In the genomic region with DNA sequence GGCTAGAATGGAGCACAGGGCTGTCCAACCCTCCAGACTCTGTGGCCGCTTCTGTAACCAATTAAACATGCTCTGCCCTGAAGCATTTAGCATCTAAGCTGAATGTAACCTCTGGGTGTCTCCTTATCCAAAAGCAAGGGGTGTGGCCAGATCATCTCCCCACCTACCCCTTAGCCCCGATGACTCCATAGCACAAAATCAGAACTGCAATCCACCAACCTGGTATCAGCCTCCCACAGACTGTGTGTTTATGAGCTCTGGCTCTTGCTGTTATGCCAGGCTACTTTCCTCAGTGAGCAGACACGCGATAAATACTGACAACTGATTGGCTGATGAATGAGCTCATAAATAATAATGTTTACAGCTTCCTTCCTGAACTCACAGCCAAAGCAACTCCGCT, we compare ENCODE assay signal across 19 cellular contexts. TPM values are rescaled to one million over a fixed set of nuclear protein-coding genes. Genes with fewer than 3 reads are reported as not detected.
DNase-seq lines count a peak whose midpoint lies in the region; ATAC-seq and TF ChIP-seq lines count a peak whose summit lies in the region.
"Had no signal": no experiment of that assay in that cellular context is flagged by ENCODE, and none has a peak within 500 bp of the region (broad histone marks: within the 10 kb centered on the region; RNA-seq: fewer than 3 reads in every experiment).

No MANE protein-coding gene starts in this region.

- H3K36me3 ChIP-seq in Loucy (ENCODE audit: insufficient read depth, low read length) (no peaks in the 10 kb centered on the region), neuronal stem cell (replicated peaks in 1 of 2; ENCODE audit: control insufficient read depth in 2 of 2, insufficient read depth in 2 of 2, low read length in 2 of 2) (no peaks in the 10 kb centered on the region)
- H3K36me3 ChIP-seq: tibial nerve had no signal

- TF ChIP-seq CTCF in activated CD8-positive, alpha-beta T cell treated with anti-CD3 and anti-CD28 coated beads for 36 hours (IDR thresholded peaks at IDR 0.05) = no peak
- no peak for TF ChIP-seq CTCF in Loucy (conservative IDR thresholded peaks at IDR 0.05; ENCODE audit: low read length)
- no peak for TF ChIP-seq CTCF in dorsolateral prefrontal cortex (IDR thresholded peaks at IDR 0.05 in 54 of 56, conservative IDR thresholded peaks at IDR 0.05 in 2 of 56; ENCODE audit: low read depth in 1 of 56, partially characterized antibody in 56 of 56)

- H3K27me3 ChIP-seq in Loucy (ENCODE audit: insufficient read depth, low read length, poor library complexity, severe bottlenecking) = no peaks in the 10 kb centered on the region
- peaks cover 0 to 14% (median 0%) of the 10 kb centered on the region in 45 donors for H3K27me3 ChIP-seq in dorsolateral prefrontal cortex
- H3K27me3 ChIP-seq in neuronal stem cell (ENCODE audit: control insufficient read depth in 3 of 3, insufficient read depth in 3 of 3, low read depth in 1 of 3, low read length in 3 of 3) = peaks cover 0 to 20% (median 0%) of the 10 kb centered on the region in 3 experiments

- H2AFZ ChIP-seq in Loucy (ENCODE audit: low read length) (peak overlapping the region; percentile 9), neuronal stem cell (ENCODE audit: low read length) (no peak overlapping the region)
- H2AFZ ChIP-seq: GM23248 had no signal

- no peak overlapping the region for H3K4ac ChIP-seq in neuronal stem cell (ENCODE audit: low read length)

- H3K9me2 ChIP-seq in Loucy (replicated peaks; ENCODE audit: low read depth, low read length) = no peaks in the 10 kb centered on the region

- H4K91ac ChIP-seq in neuronal stem cell (ENCODE audit: low read depth, low read length, poor library complexity) = no peak overlapping the region

- H3K18ac ChIP-seq in neuronal stem cell (ENCODE audit: low read length) = no peak overlapping the region

- no CpG with 5 or more reads among the region's 5 CpGs for WGBS in neuronal stem cell (ENCODE audit: extremely low coverage in 2 of 2, insufficient read length in 2 of 2, insufficient replicate concordance in 1 of 2), 2 donors

- H3K4me3 Mint-ChIP-seq in activated CD8-positive, alpha-beta T cell treated with anti-CD3 and anti-CD28 coated beads for 36 hours = no peak overlapping the region
- no peak overlapping the region for H3K4me3 Mint-ChIP-seq in activated CD8-positive, alpha-beta T cell treated with anti-CD3 and anti-CD28 coated beads, Interleukin-2, amount 10 ng/mL, durations not matched to agents 7 days and 5 days
- H3K4me3 Mint-ChIP-seq: CD14-positive monocyte; neural crest cell; stimulated activated memory B cell treated with anti-CD40 and anti-IgM and Interleukin-4, amounts not matched to agents 10 μg/mL and 1 μg/mL and 100 μg/mL, for 72 hours had no signal

- DNase-seq in activated CD8-positive, alpha-beta T cell treated with anti-CD3 and anti-CD28 coated beads for 36 hours = no peak
- DNase-seq in activated CD8-positive, alpha-beta T cell treated with anti-CD3 and anti-CD28 coated beads, Interleukin-2, amount 10 ng/mL, durations not matched to agents 7 days and 5 days = no peak
- DNase-seq in dorsolateral prefrontal cortex (peak in 1 of 10 donors; percentile 24), neuronal stem cell (ENCODE audit: low spot score) (no peak), occipital lobe (lab: John Stamatoyannopoulos, UW) (no peak), DMS79 treated with DMSO at 0.1 percent for 48 hours (lab: John Stamatoyannopoulos, UW) (no peak), T1000 (lab: John Stamatoyannopoulos, UW) (no peak)
- DNase-seq: activated effector memory CD4-positive, alpha-beta T cell treated with Interleukin-2 at 50 U/mL for 16 hours; DMS53; GM23248; kidney; NCI-H187; NCI-H524; retina had no signal

- H3K79me2 ChIP-seq in Loucy (ENCODE audit: insufficient read depth, low read length) = no peaks in the 10 kb centered on the region

- no peaks in the 10 kb centered on the region for H3K9me3 Mint-ChIP-seq in activated CD8-positive, alpha-beta T cell treated with anti-CD3 and anti-CD28 coated beads for 36 hours
- no peaks in the 10 kb centered on the region for H3K9me3 Mint-ChIP-seq in activated CD8-positive, alpha-beta T cell treated with anti-CD3 and anti-CD28 coated beads, Interleukin-2, amount 10 ng/mL, durations not matched to agents 7 days and 5 days (ENCODE audit: insufficient read depth)
- H3K9me3 Mint-ChIP-seq: CD14-positive monocyte; stimulated activated memory B cell treated with anti-CD40 and anti-IgM and Interleukin-4, amounts not matched to agents 10 μg/mL and 1 μg/mL and 100 μg/mL, for 72 hours had no signal

- peaks cover 43% of the 10 kb centered on the region for H3K4me1 ChIP-seq in Loucy (ENCODE audit: insufficient read depth, low read length, poor library complexity, severe bottlenecking)
- H3K4me1 ChIP-seq in neuronal stem cell (ENCODE audit: control insufficient read depth in 2 of 2, insufficient read depth in 1 of 2, low read depth in 1 of 2, low read length in 2 of 2) = peaks cover 2 to 9% of the 10 kb centered on the region in 2 donors

- H2BK5ac ChIP-seq in neuronal stem cell (ENCODE audit: low read length) = no peak overlapping the region

- no peak overlapping the region for H3K14ac ChIP-seq in neuronal stem cell (ENCODE audit: low read length)

- no peaks in the 10 kb centered on the region for H3K79me1 ChIP-seq in neuronal stem cell (ENCODE audit: low read depth, low read length)

- H4K8ac ChIP-seq in neuronal stem cell (ENCODE audit: low read depth, low read length) = no peak overlapping the region

- H3K4me3 ChIP-seq in Loucy (ENCODE audit: low read length, poor library complexity, severe bottlenecking) (peak overlapping the region; percentile 56), dorsolateral prefrontal cortex (peak overlapping the region in 49 of 59 donors; percentile 14 to 70 (median 50)), neuronal stem cell (ENCODE audit: low read length in 2 of 2) (no peak overlapping the region)
- H3K4me3 ChIP-seq: GM23248, tibial nerve had no signal

- POLR2A ChIA-PET in activated CD8-positive, alpha-beta T cell treated with anti-CD3 and anti-CD28 coated beads for 36 hours (lab: Charles Lee) = no interaction called here
- POLR2A ChIA-PET in activated CD8-positive, alpha-beta T cell treated with anti-CD3 and anti-CD28 coated beads, Interleukin-2, amount 10 ng/mL, durations not matched to agents 7 days and 5 days (lab: Charles Lee) = no interaction called here

- H3K9ac ChIP-seq in Loucy (ENCODE audit: low read depth, low read length, poor library complexity, severe bottlenecking) (peak overlapping the region; percentile 42), neuronal stem cell (ENCODE audit: low read depth, low read length, poor library complexity) (peak overlapping the region; percentile 1)
- H3K9ac ChIP-seq: GM23248 had no signal

- H2AK5ac ChIP-seq in neuronal stem cell (ENCODE audit: low read depth, low read length) = no peak overlapping the region

- no peaks in the 10 kb centered on the region for H3K36me3 Mint-ChIP-seq in activated CD8-positive, alpha-beta T cell treated with anti-CD3 and anti-CD28 coated beads for 36 hours (ENCODE audit: low read depth)
- H3K36me3 Mint-ChIP-seq in activated CD8-positive, alpha-beta T cell treated with anti-CD3 and anti-CD28 coated beads, Interleukin-2, amount 10 ng/mL, durations not matched to agents 7 days and 5 days (ENCODE audit: low read depth) = no peaks in the 10 kb centered on the region
- H3K36me3 Mint-ChIP-seq: CD14-positive monocyte; stimulated activated memory B cell treated with anti-CD40 and anti-IgM and Interleukin-4, amounts not matched to agents 10 μg/mL and 1 μg/mL and 100 μg/mL, for 72 hours had no signal

- peak; percentile 47 for ATAC-seq in activated CD8-positive, alpha-beta T cell treated with anti-CD3 and anti-CD28 coated beads for 36 hours
- no peak for ATAC-seq in activated CD8-positive, alpha-beta T cell treated with anti-CD3 and anti-CD28 coated beads, Interleukin-2, amount 10 ng/mL, durations not matched to agents 7 days and 5 days
- ATAC-seq: stimulated activated memory B cell treated with anti-CD40 and anti-IgM and Interleukin-4, amounts not matched to agents 10 μg/mL and 1 μg/mL and 100 μg/mL, for 72 hours had no signal

- intact Hi-C loops in activated CD8-positive, alpha-beta T cell treated with anti-CD3 and anti-CD28 coated beads for 36 hours (cut with micrococcal nuclease) = no loop called here
- intact Hi-C loops in dorsolateral prefrontal cortex (cut with DNase I) = no loop called here

- H3K23ac ChIP-seq in neuronal stem cell (ENCODE audit: low read depth, low read length, poor library complexity) = no peak overlapping the region

- H3K27ac ChIP-seq in dorsolateral prefrontal cortex (peak overlapping the region in 31 of 59 donors; percentile 0 to 76 (median 35)), neuronal stem cell (replicated peaks; ENCODE audit: low read length) (no peak overlapping the region)
- H3K27ac ChIP-seq: GM23248, tibial nerve had no signal

- no peak overlapping the region for H3K27ac Mint-ChIP-seq in activated CD8-positive, alpha-beta T cell treated with anti-CD3 and anti-CD28 coated beads for 36 hours
- H3K27ac Mint-ChIP-seq in activated CD8-positive, alpha-beta T cell treated with anti-CD3 and anti-CD28 coated beads, Interleukin-2, amount 10 ng/mL, durations not matched to agents 7 days and 5 days = no peak overlapping the region
- H3K27ac Mint-ChIP-seq: CD14-positive monocyte; stimulated activated memory B cell treated with anti-CD40 and anti-IgM and Interleukin-4, amounts not matched to agents 10 μg/mL and 1 μg/mL and 100 μg/mL, for 72 hours had no signal

- CTCF ChIA-PET in activated CD8-positive, alpha-beta T cell treated with anti-CD3 and anti-CD28 coated beads for 36 hours (lab: Charles Lee) = interaction anchor here (2.6 kb wide), 1 partner anchor 131 kb away, joined by 15 read pairs; no protein-coding TSS in a partner anchor
- CTCF ChIA-PET in activated CD8-positive, alpha-beta T cell treated with anti-CD3 and anti-CD28 coated beads, Interleukin-2, amount 10 ng/mL, durations not matched to agents 7 days and 5 days (lab: Charles Lee) = no interaction called here

- H2BK120ac ChIP-seq in neuronal stem cell (ENCODE audit: low read depth, low read length) = no peak overlapping the region

- no peak overlapping the region for H2BK15ac ChIP-seq in neuronal stem cell (ENCODE audit: low read length)

- H2BK12ac ChIP-seq in neuronal stem cell (ENCODE audit: low read length) = no peak overlapping the region

- H3K4me2 ChIP-seq in Loucy (ENCODE audit: low read depth, low read length, poor library complexity, severe bottlenecking) (peak overlapping the region; percentile 70), neuronal stem cell (ENCODE audit: insufficient read depth, low read length, poor library complexity, severe bottlenecking) (no peak overlapping the region)

- H4K20me1 ChIP-seq in Loucy (ENCODE audit: insufficient read depth, low read length, poor library complexity, severe bottlenecking) = no peaks in the 10 kb centered on the region

- H3K4me1 Mint-ChIP-seq in activated CD8-positive, alpha-beta T cell treated with anti-CD3 and anti-CD28 coated beads for 36 hours (ENCODE audit: low read depth) = no peaks in the 10 kb centered on the region
- no peaks in the 10 kb centered on the region for H3K4me1 Mint-ChIP-seq in activated CD8-positive, alpha-beta T cell treated with anti-CD3 and anti-CD28 coated beads, Interleukin-2, amount 10 ng/mL, durations not matched to agents 7 days and 5 days (ENCODE audit: low read depth)
- H3K4me1 Mint-ChIP-seq: CD14-positive monocyte; stimulated activated memory B cell treated with anti-CD40 and anti-IgM and Interleukin-4, amounts not matched to agents 10 μg/mL and 1 μg/mL and 100 μg/mL, for 72 hours had no signal

- H3F3A ChIP-seq in Loucy (ENCODE audit: low read depth) = no peaks in the 10 kb centered on the region

- H3K9me3 ChIP-seq in Loucy (ENCODE audit: insufficient read depth, low read depth, low read length) (no peaks in the 10 kb centered on the region), neuronal stem cell (replicated peaks in 1 of 2; ENCODE audit: control insufficient read depth in 2 of 2, insufficient read depth in 1 of 2, low read depth in 1 of 2, low read length in 2 of 2) (no peaks in the 10 kb centered on the region)
- H3K9me3 ChIP-seq: tibial nerve had no signal

- peaks cover 34% of the 10 kb centered on the region for H3K27me3 Mint-ChIP-seq in activated CD8-positive, alpha-beta T cell treated with anti-CD3 and anti-CD28 coated beads for 36 hours
- peaks cover 22% of the 10 kb centered on the region for H3K27me3 Mint-ChIP-seq in activated CD8-positive, alpha-beta T cell treated with anti-CD3 and anti-CD28 coated beads, Interleukin-2, amount 10 ng/mL, durations not matched to agents 7 days and 5 days (ENCODE audit: low read depth)

RNA-seq across cellular contexts. Expression of a gene that starts 3.2 kb away (rescaled TPM):
- 1 to 10 TPM; 2.1 to 2.8 TPM for total RNA-seq in activated CD8-positive, alpha-beta T cell treated with anti-CD3 and anti-CD28 coated beads for 36 hours
- total RNA-seq in activated CD8-positive, alpha-beta T cell treated with anti-CD3 and anti-CD28 coated beads, Interleukin-2, amount 10 ng/mL, durations not matched to agents 7 days and 5 days = under 1 TPM; 0.82 to 0.94 TPM
- total RNA-seq in dorsolateral prefrontal cortex = 100 to 1,000 TPM in 78 of 120 experiments, 10 to 100 TPM in 42; 61.9 to 167 (median 107) TPM
- polyA plus RNA-seq in neuronal stem cell (2013, experiment 1 of 2) = 38.6 TPM
- 33.8 TPM for polyA plus RNA-seq in neuronal stem cell (2013, experiment 2 of 2)
- 153 TPM for total RNA-seq in occipital lobe
- polyA plus RNA-seq: CD14-positive monocyte had no signal

Comparison
In these comparisons a context has a peak if more than half of its experiments do, and no peak if none do; other contexts are left out.
1. H3K4me3 ChIP-seq: peak in Loucy (single experiment) and dorsolateral prefrontal cortex (49 of 59); none in neuronal stem cell (0 of 2).
2. RNA of a gene that starts 3.2 kb away (total RNA-seq): 153 TPM in occipital lobe (single experiment) and 61.9 to 167 TPM in dorsolateral prefrontal cortex; 2.1 to 2.8 TPM in activated CD8-positive, alpha-beta T cell treated with anti-CD3 and anti-CD28 coated beads for 36 hours and 0.82 to 0.94 TPM in activated CD8-positive, alpha-beta T cell treated with anti-CD3 and anti-CD28 coated beads, Interleukin-2, amount 10 ng/mL, durations not matched to agents 7 days and 5 days; every median in the first group is over 10 times any median in the second.